In the genomic region with DNA sequence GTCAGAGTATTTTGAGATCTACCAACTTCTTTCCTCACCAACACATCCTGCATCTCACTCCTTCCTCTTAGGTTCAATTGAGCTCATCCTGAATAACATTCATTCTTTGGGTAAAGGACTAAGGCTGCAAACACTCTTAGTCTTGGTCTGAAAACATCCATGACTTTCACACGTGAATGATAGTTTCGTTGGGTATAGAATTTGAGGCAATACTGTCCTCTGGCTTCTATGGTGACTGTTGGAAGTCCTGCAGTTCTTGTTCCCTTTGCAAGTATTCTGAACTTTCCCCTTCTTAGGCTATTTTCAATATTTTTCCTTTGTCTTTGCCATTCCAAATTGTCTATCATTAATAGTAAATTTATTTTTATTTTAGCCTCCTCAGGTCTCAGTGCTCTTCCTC, we compare ENCODE assay signal across 27 cellular contexts.
"Had no signal": no experiment of that assay in that cellular context is flagged by ENCODE, and none has a peak within 500 bp of the region (broad histone marks: within the 10 kb centered on the region; RNA-seq: fewer than 3 reads in every experiment).

No MANE protein-coding gene starts in this region.

- H3K9me3 ChIP-seq: stomach, suprapubic skin, testis, thoracic aorta, thyroid gland, tibial artery, upper lobe of right lung, vagina had no signal

- H3K4me1 ChIP-seq: testis, thyroid gland, tibial artery, tibial nerve, upper lobe of left lung, upper lobe of right lung, uterus, vagina had no signal

- H3K4me3 ChIP-seq: stomach, suprapubic skin, testis, thoracic aorta, thyroid gland, tibial artery, tibial nerve, transverse colon, upper lobe of left lung, upper lobe of right lung, uterus, vagina had no signal

- ATAC-seq: stimulated activated effector memory CD8-positive, alpha-beta T cell treated with anti-CD3 and anti-CD28 coated beads, Interleukin-12 subunit alpha, Interleukin-12 subunit beta, amount 100 ng/mL, for 72 hours; stimulated activated memory B cell treated with anti-CD40 and anti-IgM and Interleukin-4, amounts not matched to agents 10 μg/mL and 1 μg/mL and 100 μg/mL, for 72 hours; stimulated activated naive B cell treated with anti-CD40 and anti-IgM and Interleukin-4, amounts not matched to agents 10 μg/mL and 1 μg/mL and 100 μg/mL, for 72 hours; stimulated activated naive CD8-positive, alpha-beta T cell treated with anti-CD3 and anti-CD28 coated beads, Interleukin-15, amount 100 ng/mL, for 72 hours; stimulated activated naive CD8-positive, alpha-beta T cell treated with anti-CD3 and anti-CD28 coated beads, Interleukin-15, Interleukin-2, amounts not matched to agents 100 U/mL and 50 U/mL, for 24 hours; upper lobe of right lung had no signal

- H3K36me3 ChIP-seq: stomach, suprapubic skin, thoracic aorta, thyroid gland, tibial artery, tibial nerve, transverse colon, upper lobe of left lung, upper lobe of right lung, uterus, vagina had no signal

- FAIRE-seq: urothelium cell line had no signal

- H3K27me3 ChIP-seq: stomach, testis, thyroid gland, transverse colon, upper lobe of left lung, uterus, vagina had no signal

- H3K27ac ChIP-seq: stomach, suprapubic skin, testis, thoracic aorta, thyroid gland, tibial artery, tibial nerve, upper lobe of left lung, upper lobe of right lung, uterus, vagina had no signal

- DNase-seq: stimulated activated CD4-positive, alpha-beta T cell treated with anti-CD3 and anti-CD28 coated beads, Interleukin-2, amount 100 ng/mL, for 48 hours; stimulated activated CD4-positive, alpha-beta T cell treated with anti-CD3 and anti-CD28 coated beads, Interleukin-4, amount 100 ng/mL, for 1 hour; stimulated activated CD4-positive, alpha-beta T cell treated with anti-CD3 and anti-CD28 coated beads, Interleukin-4, amount 100 ng/mL, for 24 hours; stimulated activated CD4-positive, alpha-beta T cell treated with anti-CD3 and anti-CD28 coated beads, Interleukin-4, amount 100 ng/mL, for 4 hours; stimulated activated CD8-positive, alpha-beta memory T cell treated with anti-CD3 and anti-CD28 coated beads, Interleukin-4, amount 100 ng/mL, for 48 hours; stimulated activated naive B cell treated with anti-CD40 and anti-IgM and Interleukin-4, amounts not matched to agents 10 μg/mL and 1 μg/mL and 100 μg/mL, for 72 hours; stimulated activated naive CD4-positive, alpha-beta T cell; stimulated activated naive CD4-positive, alpha-beta T cell treated with Interleukin-2 at 50 U/mL for 16 hours; stimulated activated naive CD8-positive, alpha-beta T cell treated with anti-CD3 and anti-CD28 coated beads, Interleukin-15, amount 100 ng/mL, for 72 hours; stimulated activated naive CD8-positive, alpha-beta T cell treated with anti-CD3 and anti-CD28 coated beads, Interleukin-15, Interleukin-2, amounts not matched to agents 100 U/mL and 50 U/mL, for 24 hours; stomach; substantia nigra; testis; thyroid gland; tibial artery; transverse colon; trophoblast cell; upper lobe of left lung; upper lobe of right lung; uterus had no signal
